ENCODE assay signal across 1 cellular context in genomic region chr20:50379049-50379990, GRCh38.
A peak's percentile ranks its signal among the peaks of the same experiment; 100 is the strongest.
TF ChIP-seq lines count a peak whose summit lies in the region.

No MANE protein-coding gene starts in this region.

TF ChIP-seq in HEK293, 187 proteins besides CTCF, POLR2A, EP300 and RAD21 (continued from another document and continues in another):
- TF ChIP-seq ZNF433 (tag by site-specific recombination; IDR thresholded peaks at IDR 0.05; ENCODE audit: low read depth) (no peak), YY1 (tag by site-specific recombination; IDR thresholded peaks at IDR 0.05) (peak; percentile 49; the same call in 1 of the 2 replicates), ZNF596 (tag by site-specific recombination; IDR thresholded peaks at IDR 0.05) (no peak), ZNF214 (tag by site-specific recombination; IDR thresholded peaks at IDR 0.05; ENCODE audit: borderline replicate concordance) (no peak), ZFHX2 (tag by site-specific recombination; conservative IDR thresholded peaks at IDR 0.05) (0 out of 2 replicates have a peak, but pooled peaks have one; percentile 10), ZNF561 (tag by site-specific recombination; IDR thresholded peaks at IDR 0.05; ENCODE audit: borderline replicate concordance) (0 out of 2 replicates have a peak, but pooled peaks have one; percentile 41), SP3 (tag by site-specific recombination; IDR thresholded peaks at IDR 0.05) (no peak), ZFP69B (tag by site-specific recombination; IDR thresholded peaks at IDR 0.05) (peak; percentile 87), ZNF837 (tag by site-specific recombination; IDR thresholded peaks at IDR 0.05) (no peak), ZBTB20 (tag by site-specific recombination; IDR thresholded peaks at IDR 0.05) (no peak), ZBTB8A (tag by site-specific recombination; IDR thresholded peaks at IDR 0.05) (peak; percentile 20; the same call in 1 of the 2 replicates), ZIC2 (tag by site-specific recombination; IDR thresholded peaks at IDR 0.05) (peak; percentile 34), ZNF701 (tag by site-specific recombination; IDR thresholded peaks at IDR 0.05) (no peak), ZNF791 (tag by site-specific recombination; IDR thresholded peaks at IDR 0.05) (no peak), ZBTB21 (tag by site-specific recombination; IDR thresholded peaks at IDR 0.05) (peak; percentile 83), ZNF600 (tag by site-specific recombination; IDR thresholded peaks at IDR 0.05) (peak; percentile 82), ZNF169 (tag by site-specific recombination; IDR thresholded peaks at IDR 0.05) (no peak), TSHZ1 (tag by site-specific recombination; IDR thresholded peaks at IDR 0.05; ENCODE audit: borderline replicate concordance) (peak; percentile 55; the same call in 1 of the 2 replicates), ZBTB10 (tag by site-specific recombination; IDR thresholded peaks at IDR 0.05) (0 out of 2 replicates have a peak, but pooled peaks have one; percentile 30), ZSCAN4 (tag by site-specific recombination; IDR thresholded peaks at IDR 0.05) (peak; percentile 26; the same call in 1 of the 2 replicates), ZNF2 (tag by site-specific recombination; IDR thresholded peaks at IDR 0.05) (no peak), BCL11B (tag by site-specific recombination; IDR thresholded peaks at IDR 0.05; ENCODE audit: low read depth) (no peak), WT1 (tag by site-specific recombination; IDR thresholded peaks at IDR 0.05) (peak; percentile 65), ZFP3 (tag by site-specific recombination; IDR thresholded peaks at IDR 0.05; ENCODE audit: low read depth) (no peak), MZF1 (tag by site-specific recombination; IDR thresholded peaks at IDR 0.05; ENCODE audit: borderline replicate concordance) (peak; percentile 83), ZNF747 (tag by site-specific recombination; IDR thresholded peaks at IDR 0.05) (no peak), TRIM28 (IDR thresholded peaks at IDR 0.05; ENCODE audit: borderline replicate concordance, low read length) (no peak), INSM2 (tag by site-specific recombination; IDR thresholded peaks at IDR 0.05) (peak; percentile 28; the same call in 1 of the 2 replicates), ZNF404 (tag by site-specific recombination; IDR thresholded peaks at IDR 0.05) (no peak), GLI4 (tag by site-specific recombination; IDR thresholded peaks at IDR 0.05) (no peak), ZNF558 (tag by site-specific recombination; IDR thresholded peaks at IDR 0.05) (0 out of 2 replicates have a peak, but pooled peaks have one; percentile 39), ZEB2 (tag by site-specific recombination; IDR thresholded peaks at IDR 0.05) (peak; percentile 87), ZNF335 (tag by site-specific recombination; conservative IDR thresholded peaks at IDR 0.05) (peak; percentile 40), ZNF362 (tag by site-specific recombination; IDR thresholded peaks at IDR 0.05) (no peak), GLIS2 (tag by site-specific recombination; IDR thresholded peaks at IDR 0.05) (peak; percentile 53), IKZF3 (tag by site-specific recombination; IDR thresholded peaks at IDR 0.05) (0 out of 2 replicates have a peak, but pooled peaks have one; percentile 13), SETDB1 (IDR thresholded peaks at IDR 0.05; ENCODE audit: insufficient read length, low read length) (no peak), ZBTB17 (tag by site-specific recombination; IDR thresholded peaks at IDR 0.05) (peak; percentile 51; the same call in 1 of the 2 replicates), OSR2 (tag by site-specific recombination; IDR thresholded peaks at IDR 0.05) (peak; percentile 72; the same call in 1 of the 2 replicates)
- TF ChIP-seq, protein P1, sequence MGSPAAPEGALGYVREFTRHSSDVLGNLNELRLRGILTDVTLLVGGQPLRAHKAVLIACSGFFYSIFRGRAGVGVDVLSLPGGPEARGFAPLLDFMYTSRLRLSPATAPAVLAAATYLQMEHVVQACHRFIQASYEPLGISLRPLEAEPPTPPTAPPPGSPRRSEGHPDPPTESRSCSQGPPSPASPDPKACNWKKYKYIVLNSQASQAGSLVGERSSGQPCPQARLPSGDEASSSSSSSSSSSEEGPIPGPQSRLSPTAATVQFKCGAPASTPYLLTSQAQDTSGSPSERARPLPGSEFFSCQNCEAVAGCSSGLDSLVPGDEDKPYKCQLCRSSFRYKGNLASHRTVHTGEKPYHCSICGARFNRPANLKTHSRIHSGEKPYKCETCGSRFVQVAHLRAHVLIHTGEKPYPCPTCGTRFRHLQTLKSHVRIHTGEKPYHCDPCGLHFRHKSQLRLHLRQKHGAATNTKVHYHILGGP (tag by site-specific recombination; IDR thresholded peaks at IDR 0.05) = no peak
- TF ChIP-seq, protein P2, sequence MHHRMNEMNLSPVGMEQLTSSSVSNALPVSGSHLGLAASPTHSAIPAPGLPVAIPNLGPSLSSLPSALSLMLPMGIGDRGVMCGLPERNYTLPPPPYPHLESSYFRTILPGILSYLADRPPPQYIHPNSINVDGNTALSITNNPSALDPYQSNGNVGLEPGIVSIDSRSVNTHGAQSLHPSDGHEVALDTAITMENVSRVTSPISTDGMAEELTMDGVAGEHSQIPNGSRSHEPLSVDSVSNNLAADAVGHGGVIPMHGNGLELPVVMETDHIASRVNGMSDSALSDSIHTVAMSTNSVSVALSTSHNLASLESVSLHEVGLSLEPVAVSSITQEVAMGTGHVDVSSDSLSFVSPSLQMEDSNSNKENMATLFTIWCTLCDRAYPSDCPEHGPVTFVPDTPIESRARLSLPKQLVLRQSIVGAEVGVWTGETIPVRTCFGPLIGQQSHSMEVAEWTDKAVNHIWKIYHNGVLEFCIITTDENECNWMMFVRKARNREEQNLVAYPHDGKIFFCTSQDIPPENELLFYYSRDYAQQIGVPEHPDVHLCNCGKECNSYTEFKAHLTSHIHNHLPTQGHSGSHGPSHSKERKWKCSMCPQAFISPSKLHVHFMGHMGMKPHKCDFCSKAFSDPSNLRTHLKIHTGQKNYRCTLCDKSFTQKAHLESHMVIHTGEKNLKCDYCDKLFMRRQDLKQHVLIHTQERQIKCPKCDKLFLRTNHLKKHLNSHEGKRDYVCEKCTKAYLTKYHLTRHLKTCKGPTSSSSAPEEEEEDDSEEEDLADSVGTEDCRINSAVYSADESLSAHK (tag by site-specific recombination; IDR thresholded peaks at IDR 0.05) = peak; percentile 38; the same call in 1 of the 2 replicates
- TF ChIP-seq, protein P3, sequence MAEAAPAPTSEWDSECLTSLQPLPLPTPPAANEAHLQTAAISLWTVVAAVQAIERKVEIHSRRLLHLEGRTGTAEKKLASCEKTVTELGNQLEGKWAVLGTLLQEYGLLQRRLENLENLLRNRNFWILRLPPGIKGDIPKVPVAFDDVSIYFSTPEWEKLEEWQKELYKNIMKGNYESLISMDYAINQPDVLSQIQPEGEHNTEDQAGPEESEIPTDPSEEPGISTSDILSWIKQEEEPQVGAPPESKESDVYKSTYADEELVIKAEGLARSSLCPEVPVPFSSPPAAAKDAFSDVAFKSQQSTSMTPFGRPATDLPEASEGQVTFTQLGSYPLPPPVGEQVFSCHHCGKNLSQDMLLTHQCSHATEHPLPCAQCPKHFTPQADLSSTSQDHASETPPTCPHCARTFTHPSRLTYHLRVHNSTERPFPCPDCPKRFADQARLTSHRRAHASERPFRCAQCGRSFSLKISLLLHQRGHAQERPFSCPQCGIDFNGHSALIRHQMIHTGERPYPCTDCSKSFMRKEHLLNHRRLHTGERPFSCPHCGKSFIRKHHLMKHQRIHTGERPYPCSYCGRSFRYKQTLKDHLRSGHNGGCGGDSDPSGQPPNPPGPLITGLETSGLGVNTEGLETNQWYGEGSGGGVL (tag by site-specific recombination; IDR thresholded peaks at IDR 0.05) = peak; percentile 55; the same call in 1 of the 2 replicates
- TF ChIP-seq, protein P4, sequence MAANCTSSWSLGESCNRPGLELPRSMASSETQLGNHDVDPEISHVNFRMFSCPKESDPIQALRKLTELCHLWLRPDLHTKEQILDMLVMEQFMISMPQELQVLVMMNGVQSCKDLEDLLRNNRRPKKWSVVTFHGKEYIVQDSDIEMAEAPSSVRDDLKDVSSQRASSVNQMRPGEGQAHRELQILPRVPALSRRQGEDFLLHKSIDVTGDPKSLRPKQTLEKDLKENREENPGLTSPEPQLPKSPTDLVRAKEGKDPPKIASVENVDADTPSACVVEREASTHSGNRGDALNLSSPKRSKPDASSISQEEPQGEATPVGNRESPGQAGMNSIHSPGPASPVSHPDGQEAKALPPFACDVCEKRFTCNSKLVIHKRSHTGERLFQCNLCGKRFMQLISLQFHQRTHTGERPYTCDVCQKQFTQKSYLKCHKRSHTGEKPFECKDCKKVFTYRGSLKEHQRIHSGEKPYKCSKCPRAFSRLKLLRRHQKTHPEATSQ (tag by site-specific recombination; IDR thresholded peaks at IDR 0.05) = no peak
- TF ChIP-seq, protein P5, sequence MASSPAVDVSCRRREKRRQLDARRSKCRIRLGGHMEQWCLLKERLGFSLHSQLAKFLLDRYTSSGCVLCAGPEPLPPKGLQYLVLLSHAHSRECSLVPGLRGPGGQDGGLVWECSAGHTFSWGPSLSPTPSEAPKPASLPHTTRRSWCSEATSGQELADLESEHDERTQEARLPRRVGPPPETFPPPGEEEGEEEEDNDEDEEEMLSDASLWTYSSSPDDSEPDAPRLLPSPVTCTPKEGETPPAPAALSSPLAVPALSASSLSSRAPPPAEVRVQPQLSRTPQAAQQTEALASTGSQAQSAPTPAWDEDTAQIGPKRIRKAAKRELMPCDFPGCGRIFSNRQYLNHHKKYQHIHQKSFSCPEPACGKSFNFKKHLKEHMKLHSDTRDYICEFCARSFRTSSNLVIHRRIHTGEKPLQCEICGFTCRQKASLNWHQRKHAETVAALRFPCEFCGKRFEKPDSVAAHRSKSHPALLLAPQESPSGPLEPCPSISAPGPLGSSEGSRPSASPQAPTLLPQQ (tag by site-specific recombination; IDR thresholded peaks at IDR 0.05) = peak; percentile 77
